ENCODE assay signal across 1 cellular context in genomic region chr11:131246156-131246555, GRCh38.
TF ChIP-seq lines count a peak whose summit lies in the region.

No MANE protein-coding gene starts in this region.

TF ChIP-seq in H1, 55 proteins besides CTCF, POLR2A, EP300 and RAD21 (continued from another document):
- no peak for TF ChIP-seq HDAC6 (IDR thresholded peaks at IDR 0.05; ENCODE audit: low read depth, low read length)
- no peak for TF ChIP-seq HDAC2 (IDR thresholded peaks at IDR 0.05; ENCODE audit: borderline replicate concordance in 1 of 2, low read depth in 2 of 2, low read length in 2 of 2)
- TF ChIP-seq E2F6 (IDR thresholded peaks at IDR 0.05), result no peak
- TF ChIP-seq SP1 (IDR thresholded peaks at IDR 0.05; ENCODE audit: low read depth, low read length), result no peak
TF ChIP-seq in H1: peak in this region for 0.
